Comparison of ENCODE assay signal across 8 cellular contexts in the genomic region with DNA sequence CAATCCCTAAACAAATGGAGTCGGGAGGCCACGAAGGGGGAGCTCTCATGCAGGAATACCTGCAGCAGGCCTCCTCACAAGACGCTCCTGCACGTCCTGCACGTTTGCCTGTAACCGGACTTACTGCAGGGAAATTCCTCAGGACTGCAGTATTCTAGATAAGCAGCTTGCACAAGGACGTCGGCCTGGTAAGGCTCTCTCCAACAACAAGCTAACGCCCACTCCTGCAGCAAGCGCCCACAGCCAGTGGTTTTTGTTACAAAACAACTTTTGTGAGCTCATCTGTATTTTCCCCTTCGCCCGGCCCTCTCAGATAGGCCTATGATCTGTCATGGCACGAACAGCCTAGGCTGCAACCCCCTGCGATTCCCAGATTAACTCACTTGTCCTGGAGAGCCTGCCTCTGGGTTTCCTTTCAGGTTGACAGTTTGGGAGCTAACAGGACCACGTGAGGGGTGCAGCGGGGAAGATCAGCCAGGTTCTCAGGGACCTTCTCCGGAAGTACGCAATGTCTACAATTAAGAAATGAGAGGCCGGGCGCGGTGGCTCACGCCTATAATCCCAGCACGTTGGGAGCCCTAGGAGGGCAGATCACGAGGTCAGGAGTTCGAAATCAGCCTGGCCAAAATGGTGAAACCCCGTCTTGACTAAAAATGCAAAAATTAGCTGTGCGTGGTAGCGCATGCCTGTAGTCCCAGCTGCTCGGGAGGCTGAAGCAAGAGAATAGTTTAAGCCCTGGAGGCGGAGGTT. TPM values are rescaled to one million over a fixed set of nuclear protein-coding genes. Genes with fewer than 3 reads are reported as not detected.
DNase-seq lines count a peak whose midpoint lies in the region; ATAC-seq and TF ChIP-seq lines count a peak whose summit lies in the region.

No MANE protein-coding gene starts in this region.

- H3K36me3 ChIP-seq in skeletal muscle tissue (ENCODE audit: control insufficient read depth in 3 of 3, insufficient read depth in 3 of 3, low read length in 3 of 3) = peaks cover 5 to 21% (median 12%) of the 10 kb centered on the region in 3 donors

- H3K9me3 ChIP-seq in skeletal muscle tissue (ENCODE audit: control insufficient read depth in 3 of 3, low read length in 3 of 3) = no peaks in the 10 kb centered on the region

- peak overlapping the region; percentile 87 to 100 (median 98) for H3K9ac ChIP-seq in skeletal muscle tissue (ENCODE audit: low read depth in 1 of 3, low read length in 3 of 3)

- H3K27ac ChIP-seq in skeletal muscle tissue (ENCODE audit: low read depth, low read length) = peak overlapping the region; percentile 99

- TF ChIP-seq CTCF in astrocyte of the cerebellum (IDR thresholded peaks at IDR 0.05; ENCODE audit: low read depth, low read length, missing control alignments) = no peak

- H3K4me3 ChIP-seq in astrocyte of the cerebellum (ENCODE audit: low read depth, low read length) (peak overlapping the region; percentile 87), iPS-11a (ENCODE audit: low read depth, low read length) (peak overlapping the region; percentile 88), skeletal muscle tissue (ENCODE audit: low read length in 3 of 3) (peak overlapping the region; percentile 87 to 98 (median 98))

- ATAC-seq in HG02970 (IDR thresholded peaks at IDR 0.05; ENCODE audit: low FRiP score, unreplicated experiment) = no peak

- in situ Hi-C loops in SK-MEL-5 (cut with HindIII; ENCODE audit: low pct_unique_long_range_greater_than_20kb, low sequenced_read_pairs) = no loop called here
- in situ Hi-C loops in astrocyte of the cerebellum (cut with HindIII; ENCODE audit: low sequenced_read_pairs) = no loop called here

- H3K27me3 ChIP-seq in skeletal muscle tissue (ENCODE audit: control insufficient read depth in 3 of 3, insufficient read depth in 3 of 3, low read length in 3 of 3) = no peaks in the 10 kb centered on the region

- peaks cover 39 to 53% (median 44%) of the 10 kb centered on the region in 3 donors for H3K4me1 ChIP-seq in skeletal muscle tissue (ENCODE audit: control insufficient read depth in 3 of 3, insufficient read depth in 3 of 3, low read length in 3 of 3)

- peak; percentile 63 for DNase-seq in DMS 273 (lab: John Stamatoyannopoulos, UW; ENCODE audit: unreplicated experiment)
- DNase-seq in DMS 273 treated with DMSO at 0.1 percent for 48 hours (lab: John Stamatoyannopoulos, UW) = no peak
- DNase-seq in SK-MEL-5 (ENCODE audit: low read depth, low spot score) = peak; percentile 48
- no peak for DNase-seq in astrocyte of the cerebellum (ENCODE audit: low read depth)
- no peak for DNase-seq in NCI-H2029 (lab: John Stamatoyannopoulos, UW)

RNA-seq across cellular contexts. Expression of a gene that starts 0.9 kb away (rescaled TPM):
- total RNA-seq in SK-MEL-5 (2014; rRNA removed; shearing (Covaris generic)) = 17.8 and 22.7 TPM in 2 replicates
- 20.1 and 25.0 TPM in 2 replicates for polyA plus RNA-seq in SK-MEL-5 (2015; cell fraction: cytosol; rRNA removed)
- polyA plus RNA-seq in SK-MEL-5 (2015; cell fraction: nucleus; rRNA removed) = 171 and 241 TPM in 2 replicates
- 49.6 TPM for total RNA-seq in skeletal muscle tissue

RNA-seq across cellular contexts. Expression of a gene that starts 14.4 kb away (rescaled TPM):
- total RNA-seq in SK-MEL-5 (2014; rRNA removed; shearing (Covaris generic)) = 6.6 and 7.1 TPM in 2 replicates
- 46.0 and 53.5 TPM in 2 replicates for polyA plus RNA-seq in SK-MEL-5 (2015; cell fraction: cytosol; rRNA removed)
- polyA plus RNA-seq in SK-MEL-5 (2015; cell fraction: nucleus; rRNA removed) = 6.6 and 7.5 TPM in 2 replicates
- not detected for total RNA-seq in skeletal muscle tissue

RNA-seq across cellular contexts. Expression of a gene that starts 17.6 kb away (rescaled TPM):
- total RNA-seq in SK-MEL-5 (2014; rRNA removed; shearing (Covaris generic)) = not detected in 2 replicates
- not detected in 2 replicates for polyA plus RNA-seq in SK-MEL-5 (2015; cell fraction: cytosol; rRNA removed)
- 1.0 and 11.6 TPM in 2 replicates for polyA plus RNA-seq in SK-MEL-5 (2015; cell fraction: nucleus; rRNA removed)
- 17.2 TPM for total RNA-seq in skeletal muscle tissue

RNA-seq across cellular contexts. Expression of a gene that starts 39.7 kb away (rescaled TPM):
- 56.5 TPM in 2 replicates for total RNA-seq in SK-MEL-5 (2014; rRNA removed; shearing (Covaris generic))
- 133 and 144 TPM in 2 replicates for polyA plus RNA-seq in SK-MEL-5 (2015; cell fraction: cytosol; rRNA removed)
- 72.7 and 79.6 TPM in 2 replicates for polyA plus RNA-seq in SK-MEL-5 (2015; cell fraction: nucleus; rRNA removed)
- total RNA-seq in skeletal muscle tissue = 40.2 TPM

RNA-seq across cellular contexts. Expression of a gene that starts 44.4 kb away (rescaled TPM):
- 4.4 and 6.6 TPM in 2 replicates for total RNA-seq in SK-MEL-5 (2014; rRNA removed; shearing (Covaris generic))
- 12.4 and 13.7 TPM in 2 replicates for polyA plus RNA-seq in SK-MEL-5 (2015; cell fraction: cytosol; rRNA removed)
- 26.4 and 28.1 TPM in 2 replicates for polyA plus RNA-seq in SK-MEL-5 (2015; cell fraction: nucleus; rRNA removed)
- total RNA-seq in skeletal muscle tissue = 8.4 TPM

Comparison
In these comparisons a context has a peak if more than half of its experiments do, and no peak if none do; other contexts are left out.
1. DNase-seq: peak in DMS 273 (single experiment) and SK-MEL-5 (single experiment); none in DMS 273 treated with DMSO at 0.1 percent for 48 hours (single experiment), astrocyte of the cerebellum (single experiment) and NCI-H2029 (single experiment).
2. RNA of a gene that starts 17.6 kb away (total RNA-seq): 17.2 TPM in skeletal muscle tissue (single experiment); not detected in SK-MEL-5; every median in the first group is over 10 times any median in the second.
3. Peak in every context shown above with its lines, with median percentiles within 50 percentile points of each other: H3K4me3 ChIP-seq.